Comparison of ENCODE assay signal across 31 cellular contexts in genomic region chr6:158599635-158600034, GRCh38.
"Had no signal": no experiment of that assay in that cellular context is flagged by ENCODE, and none has a peak within 500 bp of the region (broad histone marks: within the 10 kb centered on the region; RNA-seq: fewer than 3 reads in every experiment).

No MANE protein-coding gene starts in this region.

- H3K27ac ChIP-seq: breast epithelium, SK-N-MC, VCaP had no signal

- H3K4me1 Mint-ChIP-seq: activated CD4-positive, alpha-beta T cell treated with anti-CD3 and anti-CD28 coated beads for 36 hours; activated naive CD4-positive, alpha-beta T cell treated with anti-CD3 and anti-CD28 coated beads, Interleukin-2, amount 10 ng/mL, durations not matched to agents 7 days and 5 days; activated naive CD8-positive, alpha-beta T cell treated with anti-CD3 and anti-CD28 coated beads for 36 hours had no signal

- H3K9me3 ChIP-seq: breast epithelium had no signal

- H3K9me3 Mint-ChIP-seq: activated CD4-positive, alpha-beta memory T cell treated with anti-CD3 and anti-CD28 coated beads, Interleukin-2, amount 10 ng/mL, durations not matched to agents 7 days and 5 days; activated naive CD4-positive, alpha-beta T cell treated with anti-CD3 and anti-CD28 coated beads, Interleukin-2, amount 10 ng/mL, durations not matched to agents 7 days and 5 days; activated naive CD8-positive, alpha-beta T cell treated with anti-CD3 and anti-CD28 coated beads for 36 hours; activated T-helper 17 cell treated with anti-CD3 and anti-CD28 coated beads, Interleukin-2, amount 50 U/mL, for 72 hours; central memory CD8-positive, alpha-beta T cell; T-cell had no signal

- H3K27ac Mint-ChIP-seq: activated CD4-positive, alpha-beta memory T cell treated with anti-CD3 and anti-CD28 coated beads, Interleukin-2, amount 10 ng/mL, durations not matched to agents 7 days and 5 days; activated CD4-positive, alpha-beta T cell treated with anti-CD3 and anti-CD28 coated beads for 36 hours; activated naive CD8-positive, alpha-beta T cell treated with anti-CD3 and anti-CD28 coated beads for 36 hours; activated T-helper 17 cell treated with anti-CD3 and anti-CD28 coated beads, Interleukin-2, amount 50 U/mL, for 72 hours had no signal

- H3K4me3 ChIP-seq: breast epithelium, K562, SK-N-MC had no signal

- H3K27me3 ChIP-seq: breast epithelium had no signal

- H3K4me1 ChIP-seq: breast epithelium had no signal

- H3K4me3 Mint-ChIP-seq: activated CD4-positive, alpha-beta memory T cell treated with anti-CD3 and anti-CD28 coated beads, Interleukin-2, amount 10 ng/mL, durations not matched to agents 7 days and 5 days; activated CD4-positive, alpha-beta T cell treated with anti-CD3 and anti-CD28 coated beads for 36 hours; activated naive CD4-positive, alpha-beta T cell treated with anti-CD3 and anti-CD28 coated beads, Interleukin-2, amount 10 ng/mL, durations not matched to agents 7 days and 5 days; activated naive CD8-positive, alpha-beta T cell treated with anti-CD3 and anti-CD28 coated beads for 36 hours; activated T-helper 17 cell treated with anti-CD3 and anti-CD28 coated beads, Interleukin-2, amount 50 U/mL, for 72 hours; central memory CD8-positive, alpha-beta T cell; T-cell had no signal

- DNase-seq: activated CD4-positive, alpha-beta memory T cell treated with anti-CD3 and anti-CD28 coated beads, Interleukin-2, amount 10 ng/mL, durations not matched to agents 7 days and 5 days; activated CD4-positive, alpha-beta T cell treated with anti-CD3 and anti-CD28 coated beads for 36 hours; activated CD4-positive, alpha-beta T cell treated with anti-CD3 and anti-CD28 coated beads, Interleukin-2, amount 50 U/mL, for 1 hour; activated gamma-delta T cell; activated naive CD4-positive, alpha-beta T cell treated with anti-CD3 and anti-CD28 coated beads, Interleukin-2, amount 10 ng/mL, durations not matched to agents 7 days and 5 days; activated naive CD8-positive, alpha-beta T cell treated with anti-CD3 and anti-CD28 coated beads for 36 hours; activated T-cell treated with anti-CD3 and anti-CD28 coated beads for 4 hours; activated T-cell treated with anti-CD3 and anti-CD28 coated beads, Interleukin-2, amount 50 U/mL, for 48 hours; aorta; Karpas-422; MM.1S; NCI-H1105; NCI-H1436; NCI-H187 treated with DMSO at 0.1 percent for 48 hours; NCI-H2081 treated with DMSO at 0.1 percent for 48 hours; NCI-H2171; NCI-H226; NCI-H526; NCI-H774; NK-92 treated with Interleukin-12 subunit alpha and Interleukin-12 subunit beta, amount 100 ng/mL, for 24 hours; OCI-M1; RPMI8226; T-cell had no signal

- H3K27me3 Mint-ChIP-seq: activated CD4-positive, alpha-beta memory T cell treated with anti-CD3 and anti-CD28 coated beads, Interleukin-2, amount 10 ng/mL, durations not matched to agents 7 days and 5 days; activated CD4-positive, alpha-beta T cell treated with anti-CD3 and anti-CD28 coated beads for 36 hours; activated naive CD4-positive, alpha-beta T cell treated with anti-CD3 and anti-CD28 coated beads, Interleukin-2, amount 10 ng/mL, durations not matched to agents 7 days and 5 days; activated naive CD8-positive, alpha-beta T cell treated with anti-CD3 and anti-CD28 coated beads for 36 hours; activated T-helper 17 cell treated with anti-CD3 and anti-CD28 coated beads, Interleukin-2, amount 50 U/mL, for 72 hours; central memory CD8-positive, alpha-beta T cell; T-cell had no signal

- ATAC-seq: activated CD4-positive, alpha-beta T cell treated with anti-CD3 and anti-CD28 coated beads for 36 hours; activated T-helper 17 cell treated with anti-CD3 and anti-CD28 coated beads, Interleukin-2, amount 50 U/mL, for 72 hours; K562; Panc1; Right ventricle myocardium inferior; T-cell had no signal

- FAIRE-seq: K562 had no signal

- H3K36me3 ChIP-seq: breast epithelium had no signal
